17 cellular contexts compared by ENCODE assay signal in the genomic region with DNA sequence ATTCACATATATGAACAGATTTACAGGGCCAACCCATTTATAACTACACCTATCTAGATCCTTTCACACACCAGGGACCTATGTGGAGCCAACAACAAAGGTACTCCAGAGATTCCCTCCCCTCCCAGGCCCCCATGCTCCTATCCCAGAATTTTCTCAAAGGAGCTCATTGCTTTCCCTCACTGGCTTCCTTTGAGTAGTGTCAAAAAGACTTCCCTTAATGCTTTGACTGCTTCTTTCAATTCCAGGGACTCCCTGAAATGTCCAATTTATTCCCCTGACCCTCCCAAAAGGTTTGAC. TPM values are rescaled to one million over a fixed set of nuclear protein-coding genes. Genes with fewer than 3 reads are reported as not detected.
DNase-seq lines count a peak whose midpoint lies in the region; ATAC-seq, FAIRE-seq and TF ChIP-seq lines count a peak whose summit lies in the region.
"Had no signal": no experiment of that assay in that cellular context is flagged by ENCODE, and none has a peak within 500 bp of the region (broad histone marks: within the 10 kb centered on the region; RNA-seq: fewer than 3 reads in every experiment).

No MANE protein-coding gene starts in this region.

- in situ Hi-C loops in HepG2 (cut with HindIII; ENCODE audit: extremely low pct_ligation_motif_present, low pct_unique_long_range_greater_than_20kb), result no loop called here

- no peak overlapping the region for H3K4me2 ChIP-seq in HepG2 (ENCODE audit: low read depth, low read length)

- TF ChIP-seq EP300 in HepG2 (IDR thresholded peaks at IDR 0.05; ENCODE audit: low read depth in 2 of 2, low read length in 2 of 2) (no peak), HepG2 (CRISPR knock-in tag; IDR thresholded peaks at IDR 0.05; ENCODE audit: borderline replicate concordance) (no peak)

- no peak for TF ChIP-seq POLR2A in HepG2 (IDR thresholded peaks at IDR 0.05; ENCODE audit: insufficient read depth in 1 of 2, low read depth in 2 of 2, low read length in 2 of 2)

- no peaks in the 10 kb centered on the region for H4K20me1 ChIP-seq in HepG2 (ENCODE audit: insufficient read depth, low read length)

- no peaks in the 10 kb centered on the region for H3K27me3 ChIP-seq in left ventricle myocardium inferior (ENCODE audit: low read depth)
- H3K27me3 ChIP-seq in HepG2 (ENCODE audit: control insufficient read depth in 1 of 2, insufficient read depth in 2 of 2, low read length in 2 of 2), result no peaks in the 10 kb centered on the region
- H3K27me3 ChIP-seq: ovary, spleen had no signal

- CTCF ChIA-PET in T-cell (lab: Charles Lee) (no interaction called here), HepG2 (lab: Yijun Ruan, JAX; ENCODE audit: low intra/inter-chr PET ratio, low total read pairs) (no interaction called here)

- FAIRE-seq in HepG2 (lab: Jason Lieb, UNC), result no peak
- FAIRE-seq: bronchial epithelial cell, K562 had no signal

- no TSS peak for BruUV-seq in HepG2 (replicated peaks; lab: Mats Ljungman, UMichigan)

- ATAC-seq in activated T-cell treated with anti-CD3 and anti-CD28 coated beads, Interleukin-2, amount 50 U/mL, for 72 hours (replicated peaks in 1 of 2), result no peak
- no peak for ATAC-seq in T-cell (replicated peaks in 1 of 4)
- no peak for ATAC-seq in stimulated activated effector memory CD8-positive, alpha-beta T cell treated with anti-CD3 and anti-CD28 coated beads, Interleukin-12 subunit alpha, Interleukin-12 subunit beta, amount 100 ng/mL, for 72 hours
- ATAC-seq in HepG2, result no peak
- ATAC-seq: K562; stimulated activated memory B cell treated with anti-CD40 and anti-IgM and Interleukin-4, amounts not matched to agents 10 μg/mL and 1 μg/mL and 100 μg/mL, for 72 hours had no signal

- H3K36me3 ChIP-seq in left ventricle myocardium inferior (no peaks in the 10 kb centered on the region), HepG2 (replicated peaks in 1 of 2; ENCODE audit: control insufficient read depth in 1 of 2, insufficient read depth in 2 of 2, low read length in 2 of 2) (no peaks in the 10 kb centered on the region)
- H3K36me3 ChIP-seq: ovary, spleen had no signal

- no peak for TF ChIP-seq RAD21 in HepG2 (CRISPR knock-in tag; IDR thresholded peaks at IDR 0.05)

- no peak for DNase-seq in activated T-cell treated with anti-CD3 and anti-CD28 coated beads, Interleukin-2, amount 50 U/mL, for 72 hours
- no peak for DNase-seq in activated T-cell treated with anti-CD3 and anti-CD28 coated beads, Interleukin-2, amount 50 U/mL, for 1 hour
- DNase-seq in T-cell (no peak), left ventricle myocardium inferior (no peak), DMS79 (lab: John Stamatoyannopoulos, UW) (no peak), T-helper 1 cell (no peak), HepG2 (ENCODE audit: low spot score) (no peak)
- DNase-seq in stimulated activated effector memory CD8-positive, alpha-beta T cell treated with anti-CD3 and anti-CD28 coated beads, Interleukin-12 subunit alpha, Interleukin-12 subunit beta, amount 100 ng/mL, for 72 hours (ENCODE audit: low spot score in 2 of 2), result no peak
- DNase-seq: activated naive CD4-positive, alpha-beta T cell treated with anti-CD3 and anti-CD28 coated beads, Interleukin-2, amount 50 U/mL, for 16 hours; NCI-H1048; NCI-H69; ovary; spleen had no signal

- H2AFZ ChIP-seq in HepG2 (ENCODE audit: low read length), result no peak overlapping the region

- no peaks in the 10 kb centered on the region for H3K36me3 Mint-ChIP-seq in activated T-cell treated with anti-CD3 and anti-CD28 coated beads, Interleukin-2, amount 50 U/mL, for 72 hours (ENCODE audit: insufficient read depth in 2 of 2)
- no peaks in the 10 kb centered on the region for H3K36me3 Mint-ChIP-seq in T-cell
- H3K36me3 Mint-ChIP-seq in stimulated activated effector memory CD8-positive, alpha-beta T cell treated with anti-CD3 and anti-CD28 coated beads, Interleukin-12 subunit alpha, Interleukin-12 subunit beta, amount 100 ng/mL, for 72 hours, result peaks cover 33% of the 10 kb centered on the region
- H3K36me3 Mint-ChIP-seq: CD14-positive monocyte; stimulated activated memory B cell treated with anti-CD40 and anti-IgM and Interleukin-4, amounts not matched to agents 10 μg/mL and 1 μg/mL and 100 μg/mL, for 72 hours had no signal

- peak overlapping the region; percentile 42 to 63 for H3K4me3 Mint-ChIP-seq in activated T-cell treated with anti-CD3 and anti-CD28 coated beads, Interleukin-2, amount 50 U/mL, for 72 hours
- H3K4me3 Mint-ChIP-seq in T-cell, result peak overlapping the region in 2 of 3 donors; percentile 41 to 63
- H3K4me3 Mint-ChIP-seq in stimulated activated effector memory CD8-positive, alpha-beta T cell treated with anti-CD3 and anti-CD28 coated beads, Interleukin-12 subunit alpha, Interleukin-12 subunit beta, amount 100 ng/mL, for 72 hours, result peak overlapping the region; percentile 62
- H3K4me3 Mint-ChIP-seq: CD14-positive monocyte; stimulated activated memory B cell treated with anti-CD40 and anti-IgM and Interleukin-4, amounts not matched to agents 10 μg/mL and 1 μg/mL and 100 μg/mL, for 72 hours had no signal

- H3K4me3 ChIP-seq in left ventricle myocardium inferior (peak overlapping the region; percentile 39), HepG2 (replicated peaks in 1 of 3; ENCODE audit: insufficient read depth in 1 of 3, low read depth in 2 of 3, low read length in 3 of 3) (no peak overlapping the region)
- H3K4me3 ChIP-seq: K562, ovary, spleen had no signal

- H3K27ac Mint-ChIP-seq in activated T-cell treated with anti-CD3 and anti-CD28 coated beads, Interleukin-2, amount 50 U/mL, for 72 hours, result peak overlapping the region; percentile 14
- peak overlapping the region; percentile 50 to 87 for H3K27ac Mint-ChIP-seq in T-cell
- peak overlapping the region; percentile 91 for H3K27ac Mint-ChIP-seq in stimulated activated effector memory CD8-positive, alpha-beta T cell treated with anti-CD3 and anti-CD28 coated beads, Interleukin-12 subunit alpha, Interleukin-12 subunit beta, amount 100 ng/mL, for 72 hours
- H3K27ac Mint-ChIP-seq: stimulated activated memory B cell treated with anti-CD40 and anti-IgM and Interleukin-4, amounts not matched to agents 10 μg/mL and 1 μg/mL and 100 μg/mL, for 72 hours had no signal

- TF ChIP-seq CTCF in left ventricle myocardium inferior (IDR thresholded peaks at IDR 0.05; ENCODE audit: borderline replicate concordance) (no peak), HepG2 (CRISPR knock-in tag; IDR thresholded peaks at IDR 0.05) (no peak)

- peaks cover 35% of the 10 kb centered on the region for H3K4me1 Mint-ChIP-seq in activated T-cell treated with anti-CD3 and anti-CD28 coated beads, Interleukin-2, amount 50 U/mL, for 72 hours (ENCODE audit: low read depth)
- peaks cover 33 to 40% (median 35%) of the 10 kb centered on the region in 3 donors for H3K4me1 Mint-ChIP-seq in T-cell
- peaks cover 31% of the 10 kb centered on the region for H3K4me1 Mint-ChIP-seq in stimulated activated effector memory CD8-positive, alpha-beta T cell treated with anti-CD3 and anti-CD28 coated beads, Interleukin-12 subunit alpha, Interleukin-12 subunit beta, amount 100 ng/mL, for 72 hours
- H3K4me1 Mint-ChIP-seq: CD14-positive monocyte; stimulated activated memory B cell treated with anti-CD40 and anti-IgM and Interleukin-4, amounts not matched to agents 10 μg/mL and 1 μg/mL and 100 μg/mL, for 72 hours had no signal

- H3K9me3 ChIP-seq in left ventricle myocardium inferior (replicated peaks) (no peaks in the 10 kb centered on the region), HepG2 (ENCODE audit: low read length) (no peaks in the 10 kb centered on the region)
- H3K9me3 ChIP-seq: ovary, spleen had no signal

- H3K9ac ChIP-seq in HepG2 (ENCODE audit: insufficient read depth, low read depth, low read length), result no peak overlapping the region

- H3K27ac ChIP-seq in left ventricle myocardium inferior (replicated peaks) (peak overlapping the region; percentile 80), HepG2 (ENCODE audit: extremely low read length, insufficient read depth, low read length) (no peak overlapping the region)
- H3K27ac ChIP-seq: ovary had no signal

- intact Hi-C loops in left ventricle myocardium inferior (cut with micrococcal nuclease) (no loop called here), HepG2 (cut with micrococcal nuclease; ENCODE audit: unreplicated experiment) (no loop called here)

- no peaks in the 10 kb centered on the region for H3K79me2 ChIP-seq in HepG2 (ENCODE audit: insufficient read depth, low read length)

- H3K4me1 ChIP-seq in left ventricle myocardium inferior (peaks cover 40% of the 10 kb centered on the region), HepG2 (ENCODE audit: insufficient read depth, low read length) (no peaks in the 10 kb centered on the region)

- POLR2A ChIA-PET in T-cell (lab: Charles Lee) (interaction anchor here in 1 of 2 donors (0.6 kb wide), 1 partner anchor 41 kb away, joined by 3 read pairs; no protein-coding TSS in a partner anchor), HepG2 (lab: Yijun Ruan, JAX) (no interaction called here)

- peaks cover 8% of the 10 kb centered on the region for H3K27me3 Mint-ChIP-seq in activated T-cell treated with anti-CD3 and anti-CD28 coated beads, Interleukin-2, amount 50 U/mL, for 72 hours (ENCODE audit: low read depth)
- H3K27me3 Mint-ChIP-seq in T-cell, result peaks cover 0 to 5% of the 10 kb centered on the region in 2 donors
- H3K27me3 Mint-ChIP-seq: stimulated activated memory B cell treated with anti-CD40 and anti-IgM and Interleukin-4, amounts not matched to agents 10 μg/mL and 1 μg/mL and 100 μg/mL, for 72 hours had no signal

- no peaks in the 10 kb centered on the region for H3K9me3 Mint-ChIP-seq in activated T-cell treated with anti-CD3 and anti-CD28 coated beads, Interleukin-2, amount 50 U/mL, for 72 hours
- no peaks in the 10 kb centered on the region for H3K9me3 Mint-ChIP-seq in T-cell
- H3K9me3 Mint-ChIP-seq in stimulated activated effector memory CD8-positive, alpha-beta T cell treated with anti-CD3 and anti-CD28 coated beads, Interleukin-12 subunit alpha, Interleukin-12 subunit beta, amount 100 ng/mL, for 72 hours, result no peaks in the 10 kb centered on the region
- H3K9me3 Mint-ChIP-seq: CD14-positive monocyte; stimulated activated memory B cell treated with anti-CD40 and anti-IgM and Interleukin-4, amounts not matched to agents 10 μg/mL and 1 μg/mL and 100 μg/mL, for 72 hours had no signal

RNA-seq across cellular contexts. Expression of a gene that starts 46.6 kb away (rescaled TPM):
- 10 to 100 TPM in 1 of 2 donors, 1 to 10 TPM in 1; 9.8 to 19.1 TPM for total RNA-seq in activated T-cell treated with anti-CD3 and anti-CD28 coated beads, Interleukin-2, amount 50 U/mL, for 72 hours
- total RNA-seq in T-cell (10 to 100 TPM; 23.4 to 64.1 (median 31.0) TPM), left ventricle myocardium inferior (6.8 TPM), HepG2 (2016; rRNA removed; fragmentation: Illumina TruSeq; extraction: Trizol) (0.60 and 0.86 TPM in 2 replicates)
- total RNA-seq in HepG2 (2016; cell fraction: cytosol; rRNA removed; fragmentation: Illumina TruSeq; extraction: Trizol; ENCODE audit: low read depth), result under 0.01 and 0.26 TPM in 2 replicates
- total RNA-seq in HepG2 (2016; cell fraction: insoluble cytoplasmic fraction; rRNA removed; fragmentation: Illumina TruSeq; extraction: Trizol), result 0.83 and 0.97 TPM in 2 replicates
- 0.22 and 0.28 TPM in 2 replicates for total RNA-seq in HepG2 (2016; cell fraction: membrane; rRNA removed; fragmentation: Illumina TruSeq; extraction: Trizol)
- total RNA-seq in HepG2 (2016; cell fraction: nucleus; rRNA removed; fragmentation: Illumina TruSeq; extraction: Trizol), result 1.8 and 2.1 TPM in 2 replicates
- 0.18 and 0.35 TPM in 2 replicates for polyA plus RNA-seq in HepG2 (2011; rRNA removed)
- polyA plus RNA-seq in HepG2 (2011; cell fraction: cytosol; rRNA removed), result 0.13 and 0.22 TPM in 2 replicates
- polyA plus RNA-seq in HepG2 (2011; cell fraction: nucleus; rRNA removed), result 0.13 and 0.45 TPM in 2 replicates
- 0.09 and 0.27 TPM in 2 replicates for polyA plus RNA-seq in HepG2 (2012)
- polyA plus RNA-seq in HepG2 (2016; cell fraction: cytosol; fragmentation: Illumina TruSeq; extraction: Trizol; ENCODE audit: low read depth), result 0.09 and 0.10 TPM in 2 replicates
- 0.30 and 0.37 TPM in 2 replicates for polyA plus RNA-seq in HepG2 (2016; cell fraction: insoluble cytoplasmic fraction; fragmentation: Illumina TruSeq; extraction: Trizol; ENCODE audit: low read depth)
- polyA plus RNA-seq in HepG2 (2016; cell fraction: membrane; fragmentation: Illumina TruSeq; extraction: Trizol; ENCODE audit: low read depth), result 0.06 and 0.23 TPM in 2 replicates
- polyA plus RNA-seq in HepG2 (2016; cell fraction: nucleus; fragmentation: Illumina TruSeq; extraction: Trizol; ENCODE audit: insufficient read depth, low read depth), result 0.15 and 0.36 TPM in 2 replicates
- polyA minus RNA-seq in HepG2 (2011; rRNA and poly(A)+ RNA removed; ENCODE audit: low replicate concordance), result 1.7 and 5.0 TPM in 2 replicates
- 0.88 and 0.99 TPM in 2 replicates for polyA minus RNA-seq in HepG2 (2011; cell fraction: cytosol; rRNA and poly(A)+ RNA removed)
- polyA minus RNA-seq in HepG2 (2011; cell fraction: nucleus; rRNA and poly(A)+ RNA removed), result 1.7 and 3.2 TPM in 2 replicates

Comparison
In these comparisons a context has a peak if more than half of its experiments do, and no peak if none do; other contexts are left out.
1. H3K27ac Mint-ChIP-seq: peak in every context shown above with its lines; median percentile 91 in stimulated activated effector memory CD8-positive, alpha-beta T cell treated with anti-CD3 and anti-CD28 coated beads, Interleukin-12 subunit alpha, Interleukin-12 subunit beta, amount 100 ng/mL, for 72 hours; 68 in T-cell; 14 in activated T-cell treated with anti-CD3 and anti-CD28 coated beads, Interleukin-2, amount 50 U/mL, for 72 hours.